Comparison of ENCODE assay signal across 1 cellular context in genomic region chr12:115481141-115481540, GRCh38.
TF ChIP-seq lines count a peak whose summit lies in the region.

No MANE protein-coding gene starts in this region.

TF ChIP-seq in SK-N-SH treated with all-trans-retinoic acid at 6 μM for 48 hours, 23 proteins besides CTCF, POLR2A, EP300 and RAD21 (continued from another document):
- TF ChIP-seq TSHZ2 (CRISPR knock-in tag; IDR thresholded peaks at IDR 0.05), result no peak
- no peak for TF ChIP-seq BACH2 (CRISPR knock-in tag; IDR thresholded peaks at IDR 0.05; ENCODE audit: borderline replicate concordance)
- TF ChIP-seq, protein P1, sequence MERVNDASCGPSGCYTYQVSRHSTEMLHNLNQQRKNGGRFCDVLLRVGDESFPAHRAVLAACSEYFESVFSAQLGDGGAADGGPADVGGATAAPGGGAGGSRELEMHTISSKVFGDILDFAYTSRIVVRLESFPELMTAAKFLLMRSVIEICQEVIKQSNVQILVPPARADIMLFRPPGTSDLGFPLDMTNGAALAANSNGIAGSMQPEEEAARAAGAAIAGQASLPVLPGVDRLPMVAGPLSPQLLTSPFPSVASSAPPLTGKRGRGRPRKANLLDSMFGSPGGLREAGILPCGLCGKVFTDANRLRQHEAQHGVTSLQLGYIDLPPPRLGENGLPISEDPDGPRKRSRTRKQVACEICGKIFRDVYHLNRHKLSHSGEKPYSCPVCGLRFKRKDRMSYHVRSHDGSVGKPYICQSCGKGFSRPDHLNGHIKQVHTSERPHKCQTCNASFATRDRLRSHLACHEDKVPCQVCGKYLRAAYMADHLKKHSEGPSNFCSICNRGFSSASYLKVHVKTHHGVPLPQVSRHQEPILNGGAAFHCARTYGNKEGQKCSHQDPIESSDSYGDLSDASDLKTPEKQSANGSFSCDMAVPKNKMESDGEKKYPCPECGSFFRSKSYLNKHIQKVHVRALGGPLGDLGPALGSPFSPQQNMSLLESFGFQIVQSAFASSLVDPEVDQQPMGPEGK (CRISPR knock-in tag; IDR thresholded peaks at IDR 0.05; ENCODE audit: borderline replicate concordance), result no peak
TF ChIP-seq in SK-N-SH treated with all-trans-retinoic acid at 6 μM for 48 hours: peak in this region for 0.
